Comparison of ENCODE assay signal across 10 cellular contexts in genomic region chrX:3271485-3272186, GRCh38.
A peak's percentile ranks its signal among the peaks of the same experiment; 100 is the strongest.
DNase-seq lines count a peak whose midpoint lies in the region; TF ChIP-seq lines count a peak whose summit lies in the region.
"Had no signal": no experiment of that assay in that cellular context is flagged by ENCODE, and none has a peak within 500 bp of the region (broad histone marks: within the 10 kb centered on the region; RNA-seq: fewer than 3 reads in every experiment).

No MANE protein-coding gene starts in this region.

- H3K27ac Mint-ChIP-seq in type B pancreatic cell, result peak overlapping the region; percentile 50

- no peak overlapping the region for H3K27ac ChIP-seq in WERI-Rb-1
- H3K27ac ChIP-seq: 22Rv1 had no signal

- H3K4me3 Mint-ChIP-seq in type B pancreatic cell, result peak overlapping the region; percentile 57

- no peaks in the 10 kb centered on the region for H3K36me3 ChIP-seq in WERI-Rb-1

- H3K9me3 ChIP-seq in WERI-Rb-1 (ENCODE audit: severe bottlenecking), result no peaks in the 10 kb centered on the region

- peaks cover 22% of the 10 kb centered on the region for H3K4me1 Mint-ChIP-seq in type B pancreatic cell (ENCODE audit: unreplicated experiment)

- no peak overlapping the region for H3K4me3 ChIP-seq in WERI-Rb-1 (ENCODE audit: low read depth, low read length)

- no peaks in the 10 kb centered on the region for H3K27me3 Mint-ChIP-seq in type B pancreatic cell

- H3K27me3 ChIP-seq in WERI-Rb-1 (ENCODE audit: insufficient read depth, low read depth, severe bottlenecking), result peaks cover 13% of the 10 kb centered on the region

- no peaks in the 10 kb centered on the region for H3K36me3 Mint-ChIP-seq in type B pancreatic cell

- H3K9me3 Mint-ChIP-seq in type B pancreatic cell, result peaks cover 12% of the 10 kb centered on the region

- peak; percentile 57 for DNase-seq in DMS 273 (lab: John Stamatoyannopoulos, UW; ENCODE audit: unreplicated experiment)
- no peak for DNase-seq in DMS 273 treated with DMSO at 0.1 percent for 48 hours (lab: John Stamatoyannopoulos, UW)
- peak; percentile 70 for DNase-seq in amniotic stem cell (lab: John Stamatoyannopoulos, UW)
- DNase-seq in islet precursor cell, result peak; percentile 53
- DNase-seq in type B pancreatic cell (ENCODE audit: extremely low spot score, unreplicated experiment), result no peak
- no peak for DNase-seq in NCI-H1694 (lab: John Stamatoyannopoulos, UW)
- DNase-seq in WERI-Rb-1, result no peak
- no peak for DNase-seq in NCI-H446 treated with DMSO at 0.1 percent for 48 hours (lab: John Stamatoyannopoulos, UW)
- DNase-seq: activated naive CD4-positive, alpha-beta T cell treated with anti-CD3 and anti-CD28 coated beads, Interleukin-2, amount 50 U/mL, for 16 hours had no signal

- TF ChIP-seq CTCF in type B pancreatic cell (conservative IDR thresholded peaks at IDR 0.05) (no peak), WERI-Rb-1 (IDR thresholded peaks at IDR 0.05; ENCODE audit: low read depth, low read length) (no peak)

Comparison
In these comparisons a context has a peak if more than half of its experiments do, and no peak if none do; other contexts are left out.
1. DNase-seq: peak in DMS 273 (single experiment), amniotic stem cell (single experiment) and islet precursor cell (single experiment); none in DMS 273 treated with DMSO at 0.1 percent for 48 hours (single experiment), type B pancreatic cell (single experiment), NCI-H1694 (single experiment), WERI-Rb-1 (single experiment) and NCI-H446 treated with DMSO at 0.1 percent for 48 hours (single experiment).